8 cellular contexts compared by ENCODE assay signal in genomic region chr13:24540236-24541126, GRCh38. TPM values are rescaled to one million over a fixed set of nuclear protein-coding genes. Genes with fewer than 3 reads are reported as not detected.
DNase-seq lines count a peak whose midpoint lies in the region; ATAC-seq and TF ChIP-seq lines count a peak whose summit lies in the region.
"Had no signal": no experiment of that assay in that cellular context is flagged by ENCODE, and none has a peak within 500 bp of the region (broad histone marks: within the 10 kb centered on the region; RNA-seq: fewer than 3 reads in every experiment).

No MANE protein-coding gene starts in this region.

- H3K27me3 ChIP-seq in Loucy (ENCODE audit: insufficient read depth, low read length, poor library complexity, severe bottlenecking): peaks cover under 1% of the 10 kb centered on the region

- H3F3A ChIP-seq in Loucy (ENCODE audit: low read depth): no peaks in the 10 kb centered on the region

- DNase-seq in ELR (ENCODE audit: low read depth): peak; percentile 4
- DNase-seq in omental fat pad (ENCODE audit: low spot score): no peak
- no peak for DNase-seq in A172 (ENCODE audit: low spot score)
- no peak for DNase-seq in DMS79 treated with DMSO at 0.1 percent for 48 hours (lab: John Stamatoyannopoulos, UW)
- DNase-seq in amniotic stem cell (lab: John Stamatoyannopoulos, UW): no peak
- DNase-seq: NCI-H446 treated with DMSO at 0.1 percent for 48 hours had no signal

- ATAC-seq in esophagus mucosa (peak; percentile 54), omental fat pad (ENCODE audit: low FRiP score) (peak; percentile 20)

- no peak overlapping the region for H3K4me3 ChIP-seq in Loucy (ENCODE audit: low read length, poor library complexity, severe bottlenecking)

- no peak overlapping the region for H2AFZ ChIP-seq in Loucy (ENCODE audit: low read length)

- H3K36me3 ChIP-seq in Loucy (ENCODE audit: insufficient read depth, low read length): no peaks in the 10 kb centered on the region

- no peaks in the 10 kb centered on the region for H3K4me1 ChIP-seq in Loucy (ENCODE audit: insufficient read depth, low read length, poor library complexity, severe bottlenecking)

- no peaks in the 10 kb centered on the region for H4K20me1 ChIP-seq in Loucy (ENCODE audit: insufficient read depth, low read length, poor library complexity, severe bottlenecking)

- no peaks in the 10 kb centered on the region for H3K79me2 ChIP-seq in Loucy (ENCODE audit: insufficient read depth, low read length)

- TF ChIP-seq CTCF in Loucy (conservative IDR thresholded peaks at IDR 0.05; ENCODE audit: low read length): peak; percentile 28
- TF ChIP-seq CTCF in omental fat pad (IDR thresholded peaks at IDR 0.05): no peak

- H3K9ac ChIP-seq in Loucy (ENCODE audit: low read depth, low read length, poor library complexity, severe bottlenecking): no peak overlapping the region

- no peaks in the 10 kb centered on the region for H3K9me2 ChIP-seq in Loucy (replicated peaks; ENCODE audit: low read depth, low read length)

- H3K9me3 ChIP-seq in Loucy (ENCODE audit: insufficient read depth, low read depth, low read length): no peaks in the 10 kb centered on the region

- no peak overlapping the region for H3K4me2 ChIP-seq in Loucy (ENCODE audit: low read depth, low read length, poor library complexity, severe bottlenecking)

RNA-seq across cellular contexts. Expression of gene PARP4, which starts 27.9 kb away (rescaled TPM):
- total RNA-seq in esophagus mucosa (41.5 TPM), omental fat pad (10 to 100 TPM; 44.1 to 59.0 (median 51.3) TPM)
- total RNA-seq in A172 (2014; rRNA removed; shearing (Covaris generic)): 52.9 and 57.3 TPM in 2 replicates
